Comparison of ENCODE assay signal across 4 cellular contexts in genomic region chr15:74353992-74354391, GRCh38. TPM values are rescaled to one million over a fixed set of nuclear protein-coding genes. Genes with fewer than 3 reads are reported as not detected.
"Had no signal": no experiment of that assay in that cellular context is flagged by ENCODE, and none has a peak within 500 bp of the region (broad histone marks: within the 10 kb centered on the region; RNA-seq: fewer than 3 reads in every experiment).

No MANE protein-coding gene starts in this region.

RNA-seq across cellular contexts. Expression of gene CYP11A1, which starts 13.5 kb away (rescaled TPM):
- total RNA-seq: OCI-LY7, RPMI7951, SJCRH30, SK-MEL-5 had no signal
